Comparison of ENCODE assay signal across 8 cellular contexts in the genomic region with DNA sequence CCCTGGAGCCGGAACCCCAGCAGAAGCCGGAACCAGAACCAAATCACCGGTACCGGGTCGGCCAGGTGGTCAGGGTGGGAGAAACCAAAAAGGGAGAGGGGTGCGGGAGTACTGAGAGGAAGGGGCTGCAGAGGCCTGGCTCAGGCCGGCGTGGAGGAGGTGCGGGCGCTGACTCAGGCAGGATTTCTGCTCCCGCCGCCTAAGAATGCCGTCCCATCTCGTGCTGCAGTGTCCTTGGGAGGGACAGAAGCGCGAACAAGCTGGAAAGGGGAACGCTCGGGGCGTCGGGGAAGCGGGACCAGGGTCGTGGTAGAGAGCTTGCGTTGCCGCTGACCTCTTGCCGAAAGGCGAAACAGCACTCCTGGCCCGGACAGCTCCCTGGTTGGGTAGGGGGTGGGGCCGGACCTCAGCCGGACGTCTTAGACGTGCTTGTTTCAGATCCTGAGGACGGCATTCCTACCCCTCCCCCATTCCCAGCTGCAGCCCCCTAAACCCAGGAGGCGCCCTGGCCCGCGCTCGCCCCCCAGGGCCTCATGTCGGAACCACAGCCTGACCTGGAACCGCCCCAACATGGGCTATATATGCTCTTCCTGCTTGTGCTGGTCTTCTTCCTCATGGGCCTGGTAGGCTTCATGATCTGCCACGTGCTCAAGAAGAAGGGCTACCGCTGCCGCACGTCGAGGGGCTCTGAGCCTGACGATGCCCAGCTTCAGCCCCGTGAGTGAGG. TPM values are rescaled to one million over a fixed set of nuclear protein-coding genes. Genes with fewer than 3 reads are reported as not detected.
DNase-seq lines count a peak whose midpoint lies in the region; ATAC-seq and TF ChIP-seq lines count a peak whose summit lies in the region.

No MANE protein-coding gene starts in this region.

- DNase-seq in T-helper 2 cell treated with Interferon-gamma antibody and Interleukin-4, amounts not matched to agents 5 μg/mL and 100 μg/mL, for 36 hours (ENCODE audit: low spot score), result peak; percentile 31
- peak; percentile 49 for DNase-seq in astrocyte of the spinal cord (ENCODE audit: low read depth, low spot score)
- no peak for DNase-seq in NCI-H2107 (lab: John Stamatoyannopoulos, UW)

- peak; percentile 23 for ATAC-seq in GM18868 (IDR thresholded peaks at IDR 0.05; ENCODE audit: unreplicated experiment)

- H3K79me2 ChIP-seq in ACC112 (ENCODE audit: control insufficient read depth, insufficient read depth, low read length, unreplicated experiment), result peaks cover 35% of the 10 kb centered on the region

- peaks cover 1% of the 10 kb centered on the region; the same call in 1 of the 2 replicates for H3K36me3 ChIP-seq in ACC112 (ENCODE audit: insufficient read depth, low read length)
- peaks cover 30% of the 10 kb centered on the region for H3K36me3 ChIP-seq in HUES64 (ENCODE audit: insufficient read depth, low read length)
- peaks cover 9% of the 10 kb centered on the region for H3K36me3 ChIP-seq in iPS-15b (ENCODE audit: control insufficient read depth, insufficient read depth, low read length)
- H3K36me3 ChIP-seq in skeletal muscle tissue (ENCODE audit: control insufficient read depth in 3 of 3, insufficient read depth in 3 of 3, low read length in 3 of 3), result peaks cover 0 to 7% (median 6%) of the 10 kb centered on the region in 3 donors

- H2AFZ ChIP-seq in ACC112 (ENCODE audit: low read length, unreplicated experiment), result peak overlapping the region; percentile 88

- H3K27me3 Mint-ChIP-seq in T-helper 2 cell treated with Interferon-gamma antibody and Interleukin-4, amounts not matched to agents 5 μg/mL and 100 μg/mL, for 36 hours (ENCODE audit: low read depth), result no peaks in the 10 kb centered on the region

- H3K9me3 Mint-ChIP-seq in T-helper 2 cell treated with Interferon-gamma antibody and Interleukin-4, amounts not matched to agents 5 μg/mL and 100 μg/mL, for 36 hours, result no peaks in the 10 kb centered on the region

- peak overlapping the region; percentile 89 for H3K27ac Mint-ChIP-seq in T-helper 2 cell treated with Interferon-gamma antibody and Interleukin-4, amounts not matched to agents 5 μg/mL and 100 μg/mL, for 36 hours

- peak overlapping the region; percentile 78 for H3K4me3 ChIP-seq in ACC112 (ENCODE audit: low read depth, low read length)
- H3K4me3 ChIP-seq in HUES64 (ENCODE audit: low read length), result peak overlapping the region; percentile 99
- peak overlapping the region; percentile 92 for H3K4me3 ChIP-seq in astrocyte of the spinal cord (ENCODE audit: low read depth, low read length)
- H3K4me3 ChIP-seq in iPS-15b (ENCODE audit: low read depth, low read length), result peak overlapping the region; percentile 99
- H3K4me3 ChIP-seq in skeletal muscle tissue (ENCODE audit: low read length in 3 of 3), result peak overlapping the region; percentile 91 to 98 (median 95)

- H3K9ac ChIP-seq in HUES64 (ENCODE audit: low read depth, low read length) (peak overlapping the region; percentile 91), iPS-15b (ENCODE audit: low read depth, low read length) (no peak overlapping the region), skeletal muscle tissue (ENCODE audit: low read depth in 1 of 3, low read length in 3 of 3) (peak overlapping the region in 1 of 3 donors; percentile 95)

- no peaks in the 10 kb centered on the region for H3K27me3 ChIP-seq in ACC112 (ENCODE audit: insufficient read depth, low read length)
- peaks cover 7% of the 10 kb centered on the region; the same call in 1 of the 2 replicates for H3K27me3 ChIP-seq in HUES64 (ENCODE audit: insufficient read depth, low read length)
- peaks cover 4% of the 10 kb centered on the region for H3K27me3 ChIP-seq in iPS-15b (ENCODE audit: control insufficient read depth, insufficient read depth, low read length)
- peaks cover 0 to 16% (median 12%) of the 10 kb centered on the region in 3 donors for H3K27me3 ChIP-seq in skeletal muscle tissue (ENCODE audit: control insufficient read depth in 3 of 3, insufficient read depth in 3 of 3, low read length in 3 of 3)

- peak; percentile 34 for TF ChIP-seq CTCF in astrocyte of the spinal cord (IDR thresholded peaks at IDR 0.05; ENCODE audit: low read depth, low read length)

- peak overlapping the region; percentile 88 for H3K4me3 Mint-ChIP-seq in T-helper 2 cell treated with Interferon-gamma antibody and Interleukin-4, amounts not matched to agents 5 μg/mL and 100 μg/mL, for 36 hours

- no peaks in the 10 kb centered on the region for H3K9me3 ChIP-seq in HUES64 (ENCODE audit: insufficient read depth, low read depth, low read length)
- no peaks in the 10 kb centered on the region for H3K9me3 ChIP-seq in iPS-15b (ENCODE audit: control insufficient read depth, insufficient read depth, low read length)
- H3K9me3 ChIP-seq in skeletal muscle tissue (ENCODE audit: control insufficient read depth in 3 of 3, low read length in 3 of 3), result no peaks in the 10 kb centered on the region

- whole genome bisulfite sequencing in HUES64, result 7% methylated on average over 44 of the region's 45 CpGs

- in situ Hi-C loops in astrocyte of the spinal cord (cut with HindIII; ENCODE audit: low sequenced_read_pairs), result no loop called here

- H3K4me1 ChIP-seq in ACC112 (ENCODE audit: control insufficient read depth, insufficient read depth, low read length, unreplicated experiment), result peaks cover 29% of the 10 kb centered on the region
- H3K4me1 ChIP-seq in HUES64 (ENCODE audit: insufficient read depth, low read length), result peaks cover 3% of the 10 kb centered on the region
- peaks cover 10% of the 10 kb centered on the region for H3K4me1 ChIP-seq in iPS-15b (ENCODE audit: control insufficient read depth, insufficient read depth, low read length)
- peaks cover 25 to 35% (median 25%) of the 10 kb centered on the region in 3 donors for H3K4me1 ChIP-seq in skeletal muscle tissue (ENCODE audit: control insufficient read depth in 3 of 3, insufficient read depth in 3 of 3, low read length in 3 of 3)

- H3K36me3 Mint-ChIP-seq in T-helper 2 cell treated with Interferon-gamma antibody and Interleukin-4, amounts not matched to agents 5 μg/mL and 100 μg/mL, for 36 hours (ENCODE audit: low read depth), result peaks cover 31% of the 10 kb centered on the region

- H3K4me1 Mint-ChIP-seq in T-helper 2 cell treated with Interferon-gamma antibody and Interleukin-4, amounts not matched to agents 5 μg/mL and 100 μg/mL, for 36 hours (ENCODE audit: low read depth), result peaks cover 42% of the 10 kb centered on the region

- H3K27ac ChIP-seq in ACC112 (ENCODE audit: low read depth, low read length) (no peak overlapping the region), HUES64 (ENCODE audit: low read depth, low read length) (no peak overlapping the region; the same call in 1 of the 2 replicates), skeletal muscle tissue (ENCODE audit: low read depth, low read length) (no peak overlapping the region)

RNA-seq across cellular contexts. Expression of gene RELL2, which starts 1.1 kb away (rescaled TPM):
- 10.3 TPM for polyA plus RNA-seq in HUES64 (2013, experiment 1 of 2)
- 9.7 TPM for polyA plus RNA-seq in HUES64 (2013, experiment 2 of 2)
- under 0.01 TPM for total RNA-seq in skeletal muscle tissue

RNA-seq across cellular contexts. Expression of gene HDAC3, which starts 1.2 kb away (rescaled TPM):
- 92.1 TPM for polyA plus RNA-seq in HUES64 (2013, experiment 1 of 2)
- 81.0 TPM for polyA plus RNA-seq in HUES64 (2013, experiment 2 of 2)
- 40.7 TPM for total RNA-seq in skeletal muscle tissue

RNA-seq across cellular contexts. Expression of gene FCHSD1, which starts 13.4 kb away (rescaled TPM):
- 11.5 TPM for polyA plus RNA-seq in HUES64 (2013, experiment 1 of 2)
- polyA plus RNA-seq in HUES64 (2013, experiment 2 of 2), result 12.6 TPM
- 5.2 TPM for total RNA-seq in skeletal muscle tissue

RNA-seq across cellular contexts. Expression of gene DIAPH1, which starts 19.1 kb away (rescaled TPM):
- polyA plus RNA-seq in HUES64 (2013, experiment 1 of 2), result 54.8 TPM
- 55.0 TPM for polyA plus RNA-seq in HUES64 (2013, experiment 2 of 2)
- 16.7 TPM for total RNA-seq in skeletal muscle tissue

RNA-seq across cellular contexts. Expression of gene ARAP3, which starts 44.2 kb away (rescaled TPM):
- 23.3 TPM for polyA plus RNA-seq in HUES64 (2013, experiment 1 of 2)
- polyA plus RNA-seq in HUES64 (2013, experiment 2 of 2), result 28.6 TPM
- 5.2 TPM for total RNA-seq in skeletal muscle tissue
